17 cellular contexts compared by ENCODE assay signal in the genomic region with DNA sequence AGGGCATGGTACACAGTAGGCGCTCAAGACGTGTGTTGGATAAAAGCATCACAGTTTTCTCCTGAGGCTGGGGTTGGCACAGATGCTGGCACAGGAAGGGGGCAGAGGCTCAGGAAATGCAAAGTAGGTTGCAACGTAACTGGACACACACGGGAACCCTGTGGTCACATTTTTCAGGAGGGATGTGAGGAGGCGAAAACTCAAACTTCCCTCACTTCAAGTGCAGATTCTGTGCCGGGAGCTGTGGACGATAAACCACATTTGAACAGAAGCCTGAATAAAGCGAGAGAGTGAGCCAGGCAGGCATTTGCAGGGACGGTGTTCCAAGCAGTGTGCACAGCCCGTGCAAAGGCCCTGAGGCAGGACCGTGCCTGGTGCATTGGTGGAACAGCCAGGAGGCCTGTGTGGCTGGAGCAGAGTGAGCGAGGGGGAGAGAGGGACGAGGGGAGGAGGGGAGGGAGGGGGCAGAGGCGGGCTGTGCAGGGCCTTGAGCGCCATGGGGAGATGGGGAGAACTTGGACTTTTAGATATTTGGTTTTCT. TPM values are rescaled to one million over a fixed set of nuclear protein-coding genes. Genes with fewer than 3 reads are reported as not detected.
DNase-seq lines count a peak whose midpoint lies in the region; ATAC-seq and TF ChIP-seq lines count a peak whose summit lies in the region.
"Had no signal": no experiment of that assay in that cellular context is flagged by ENCODE, and none has a peak within 500 bp of the region (broad histone marks: within the 10 kb centered on the region; RNA-seq: fewer than 3 reads in every experiment).

No MANE protein-coding gene starts in this region.

- in situ Hi-C loops in IMR-90 (cut with MboI; ENCODE audit: low sequenced_read_pairs): no loop called here

- TF ChIP-seq RAD21 in IMR-90 (IDR thresholded peaks at IDR 0.05; ENCODE audit: low read length): no peak

- no peak overlapping the region; the same call in 2 of the 3 replicates for H2BK15ac ChIP-seq in IMR-90 (ENCODE audit: low read depth, low read length)

- POLR2A ChIA-PET in IMR-90 (lab: Charles Lee; ENCODE audit: unreplicated experiment) (no interaction called here), HEK293T (lab: Yijun Ruan, JAX) (no interaction called here)

- DNase-seq in IMR-90: no peak
- DNase-seq in coronary artery (ENCODE audit: low spot score): no peak
- DNase-seq in NCI-H1436 (lab: John Stamatoyannopoulos, UW): no peak
- no peak for DNase-seq in HEK293T (ENCODE audit: extremely low spot score)
- DNase-seq in mucosa of descending colon: no peak
- DNase-seq: activated CD8-positive, alpha-beta T cell treated with anti-CD3 and anti-CD28 coated beads for 36 hours; activated T-cell treated with anti-CD3 and anti-CD28 coated beads, Interleukin-2, amount 50 U/mL, for 72 hours; AML-193; effector memory CD8-positive, alpha-beta T cell; NCI-H345; T-cell had no signal

- H3K4me3 ChIP-seq in IMR-90 (ENCODE audit: insufficient read depth, low read depth, low read length) (no peak overlapping the region), coronary artery (no peak overlapping the region), mucosa of descending colon (no peak overlapping the region)

- peak overlapping the region in 1 of 3 experiments; percentile 32 for H3K4me3 Mint-ChIP-seq in nephron
- H3K4me3 Mint-ChIP-seq: activated CD8-positive, alpha-beta T cell treated with anti-CD3 and anti-CD28 coated beads for 36 hours; activated naive CD8-positive, alpha-beta T cell; activated T-cell treated with anti-CD3 and anti-CD28 coated beads, Interleukin-2, amount 50 U/mL, for 72 hours; effector memory CD8-positive, alpha-beta T cell; stimulated activated naive CD8-positive, alpha-beta T cell treated with anti-CD3 and anti-CD28 coated beads, Interleukin-15, Interleukin-2, amounts not matched to agents 100 ng/mL and 50 ng/mL, for 24 hours; T-cell had no signal

- ATAC-seq in IMR-90 (ENCODE audit: low read depth) (no peak), mucosa of descending colon (no peak), GM19455 (IDR thresholded peaks at IDR 0.05; ENCODE audit: unreplicated experiment) (no peak)
- ATAC-seq: activated CD8-positive, alpha-beta T cell treated with anti-CD3 and anti-CD28 coated beads for 36 hours; activated T-cell treated with anti-CD3 and anti-CD28 coated beads, Interleukin-2, amount 50 U/mL, for 72 hours; effector memory CD8-positive, alpha-beta T cell; T-cell had no signal

- H3K4me2 ChIP-seq in IMR-90 (ENCODE audit: low read depth, low read length): no peak overlapping the region

- H3K27ac Mint-ChIP-seq in nephron: peak overlapping the region; percentile 38 to 94 (median 44)
- H3K27ac Mint-ChIP-seq: activated CD8-positive, alpha-beta T cell treated with anti-CD3 and anti-CD28 coated beads for 36 hours; activated naive CD8-positive, alpha-beta T cell; activated T-cell treated with anti-CD3 and anti-CD28 coated beads, Interleukin-2, amount 50 U/mL, for 72 hours; progenitor cell of endocrine pancreas; stimulated activated naive CD8-positive, alpha-beta T cell treated with anti-CD3 and anti-CD28 coated beads, Interleukin-15, Interleukin-2, amounts not matched to agents 100 ng/mL and 50 ng/mL, for 24 hours; T-cell had no signal

- H3K27me3 Mint-ChIP-seq in nephron (ENCODE audit: low read depth): no peaks in the 10 kb centered on the region
- H3K27me3 Mint-ChIP-seq: activated CD8-positive, alpha-beta T cell treated with anti-CD3 and anti-CD28 coated beads for 36 hours; activated naive CD8-positive, alpha-beta T cell; effector memory CD8-positive, alpha-beta T cell; stimulated activated naive CD8-positive, alpha-beta T cell treated with anti-CD3 and anti-CD28 coated beads, Interleukin-15, Interleukin-2, amounts not matched to agents 100 ng/mL and 50 ng/mL, for 24 hours; T-cell had no signal

- CTCF ChIA-PET in IMR-90 (lab: Yijun Ruan, JAX) (no interaction called here), HEK293T (lab: Yijun Ruan, JAX) (no interaction called here)

- H3K14ac ChIP-seq in IMR-90 (replicated peaks; ENCODE audit: low read depth, low read length): peak overlapping the region; percentile 71; the same call in 1 of the 2 replicates

- H4K20me1 ChIP-seq in IMR-90 (ENCODE audit: insufficient read depth, low read length): peaks cover 16% of the 10 kb centered on the region

- H4K8ac ChIP-seq in IMR-90 (ENCODE audit: low read depth in 2 of 2, low read length in 2 of 2): peak overlapping the region in 1 of 2 experiments; percentile 19; a peak in 1 of 4 replicates

- H3K27me3 ChIP-seq in IMR-90 (ENCODE audit: control insufficient read depth, insufficient read depth, low read length): no peaks in the 10 kb centered on the region

- no peak overlapping the region for H2BK5ac ChIP-seq in IMR-90 (ENCODE audit: low read depth, low read length, poor library complexity, severe bottlenecking)

- no peak for TF ChIP-seq POLR2A in IMR-90 (IDR thresholded peaks at IDR 0.05; ENCODE audit: low read depth, low read length)

- no peak overlapping the region for H3K9ac ChIP-seq in IMR-90 (ENCODE audit: low read depth, low read length)

- H2AK5ac ChIP-seq in IMR-90 (ENCODE audit: low read depth, low read length): peak overlapping the region; percentile 89; the same call in 1 of the 2 replicates

- H3K27ac ChIP-seq in IMR-90 (ENCODE audit: insufficient read depth, low read length) (no peak overlapping the region), coronary artery (peak overlapping the region; percentile 100), temporal lobe (ENCODE audit: low read depth, low read length) (peak overlapping the region; percentile 30)

- H3K79me1 ChIP-seq in IMR-90 (ENCODE audit: low read depth in 1 of 2, low read length in 2 of 2): peaks cover 22 to 71% of the 10 kb centered on the region in 2 experiments

- H3K9me3 ChIP-seq in IMR-90 (ENCODE audit: control insufficient read depth, insufficient read depth, low read length) (no peaks in the 10 kb centered on the region), mucosa of descending colon (no peaks in the 10 kb centered on the region)

- H4K5ac ChIP-seq in IMR-90 (ENCODE audit: low read depth, low read length): no peak overlapping the region

- H3K9me3 Mint-ChIP-seq in nephron: no peaks in the 10 kb centered on the region
- H3K9me3 Mint-ChIP-seq: activated CD8-positive, alpha-beta T cell treated with anti-CD3 and anti-CD28 coated beads for 36 hours; activated T-cell treated with anti-CD3 and anti-CD28 coated beads, Interleukin-2, amount 50 U/mL, for 72 hours; effector memory CD8-positive, alpha-beta T cell; stimulated activated naive CD8-positive, alpha-beta T cell treated with anti-CD3 and anti-CD28 coated beads, Interleukin-15, Interleukin-2, amounts not matched to agents 100 ng/mL and 50 ng/mL, for 24 hours; T-cell had no signal

- H3K4me1 ChIP-seq in IMR-90 (ENCODE audit: control insufficient read depth, insufficient read depth, low read length): peaks cover 19% of the 10 kb centered on the region
- peaks cover 6% of the 10 kb centered on the region for H3K4me1 ChIP-seq in mucosa of descending colon (ENCODE audit: low read depth)

- H2AK9ac ChIP-seq in IMR-90 (replicated peaks; ENCODE audit: low read depth, low read length, poor library complexity): no peak overlapping the region

- no peak overlapping the region for H2BK20ac ChIP-seq in IMR-90 (ENCODE audit: low read depth, low read length)

- peak overlapping the region; percentile 63 for H2AFZ ChIP-seq in IMR-90 (replicated peaks; ENCODE audit: low read length, poor library complexity)

- H3K4ac ChIP-seq in IMR-90 (ENCODE audit: low read depth, low read length): peak overlapping the region; percentile 60

- H3K18ac ChIP-seq in IMR-90 (ENCODE audit: low read depth, low read length): no peak overlapping the region

- H3K56ac ChIP-seq in IMR-90 (ENCODE audit: extremely low read depth, insufficient read depth, low read length): no peak overlapping the region

- H3K4me1 Mint-ChIP-seq in nephron: peaks cover 28% of the 10 kb centered on the region

- peaks cover 8% of the 10 kb centered on the region for H3K9me1 ChIP-seq in IMR-90 (ENCODE audit: insufficient read depth, low read length)

- TF ChIP-seq CTCF in IMR-90 (conservative IDR thresholded peaks at IDR 0.05; ENCODE audit: low read depth, low read length) (no peak), coronary artery (IDR thresholded peaks at IDR 0.05) (no peak), nephron (IDR thresholded peaks at IDR 0.05; ENCODE audit: unreplicated experiment in 3 of 3) (no peak), mucosa of descending colon (IDR thresholded peaks at IDR 0.05) (no peak)

- peak overlapping the region; percentile 63; the same call in 1 of the 2 replicates for H4K91ac ChIP-seq in IMR-90 (ENCODE audit: insufficient read depth, low read depth, low read length)

- intact Hi-C loops in IMR-90 (cut with micrococcal nuclease): no loop called here
- intact Hi-C loops in mucosa of descending colon (cut with DNase I, micrococcal nuclease): no loop called here

- peak overlapping the region; percentile 63 for H3K23ac ChIP-seq in IMR-90 (ENCODE audit: low read depth, low read length)

- BruUV-seq in IMR-90 (replicated peaks; lab: Mats Ljungman, UMichigan): no TSS peak

- dilution Hi-C loops in IMR-90 (cut with HindIII; ENCODE audit: low sequenced_read_pairs, unreplicated experiment): no loop called here

- H3K36me3 Mint-ChIP-seq in nephron (ENCODE audit: low read depth): peaks cover 6% of the 10 kb centered on the region

- H3K36me3 ChIP-seq in IMR-90 (ENCODE audit: control insufficient read depth, insufficient read depth, low read length): peaks cover 17% of the 10 kb centered on the region
- no peaks in the 10 kb centered on the region for H3K36me3 ChIP-seq in mucosa of descending colon (ENCODE audit: low read depth)

- H2BK120ac ChIP-seq in IMR-90 (ENCODE audit: low read depth, low read length): peak overlapping the region; percentile 40; the same call in 1 of the 2 replicates

- 96% methylated on average over 4 of the region's 15 CpGs; no CpG with 5 or more reads in 1 of the 2 experiments for WGBS in IMR-90 (ENCODE audit: extremely low coverage in 2 of 2, insufficient read length in 1 of 2), 2 experiments

TF ChIP-seq in IMR-90, 13 proteins besides CTCF, POLR2A, EP300 and RAD21 (continues in another document):
- TF ChIP-seq NFE2L2 (IDR thresholded peaks at IDR 0.05; ENCODE audit: low read depth, low read length): no peak
- no peak for TF ChIP-seq RCOR1 (IDR thresholded peaks at IDR 0.05; ENCODE audit: insufficient replicate concordance, low read length)
- no peak for TF ChIP-seq MAZ (IDR thresholded peaks at IDR 0.05; ENCODE audit: borderline replicate concordance, low read depth, low read length)

TF ChIP-seq in HEK293T, 16 proteins besides CTCF, POLR2A, EP300 and RAD21:
- TF ChIP-seq FOXA1 (IDR thresholded peaks at IDR 0.05) (no peak), NFRKB (IDR thresholded peaks at IDR 0.05) (no peak), SUZ12 (IDR thresholded peaks at IDR 0.05) (no peak)

RNA-seq across cellular contexts. Expression of a gene that starts 40.3 kb away (rescaled TPM):
- total RNA-seq in IMR-90 (2012; rRNA removed) (21.9 and 26.9 TPM in 2 replicates), temporal lobe (7.1 TPM), mucosa of descending colon (100 to 1,000 TPM in 1 of 3 donors, 10 to 100 TPM in 2; 38.4 to 210 (median 79.3) TPM)
- polyA plus RNA-seq in IMR-90 (2012; rRNA removed): 29.2 and 32.1 TPM in 2 replicates
- 19.6 and 28.1 TPM in 2 replicates for polyA plus RNA-seq in IMR-90 (2012; cell fraction: cytosol; rRNA removed)
- polyA plus RNA-seq in IMR-90 (2012; cell fraction: nucleus; rRNA removed; ENCODE audit: low replicate concordance): 23.6 and 45.1 TPM in 2 replicates
